Comparison of ENCODE assay signal across 1 cellular context in the genomic region with DNA sequence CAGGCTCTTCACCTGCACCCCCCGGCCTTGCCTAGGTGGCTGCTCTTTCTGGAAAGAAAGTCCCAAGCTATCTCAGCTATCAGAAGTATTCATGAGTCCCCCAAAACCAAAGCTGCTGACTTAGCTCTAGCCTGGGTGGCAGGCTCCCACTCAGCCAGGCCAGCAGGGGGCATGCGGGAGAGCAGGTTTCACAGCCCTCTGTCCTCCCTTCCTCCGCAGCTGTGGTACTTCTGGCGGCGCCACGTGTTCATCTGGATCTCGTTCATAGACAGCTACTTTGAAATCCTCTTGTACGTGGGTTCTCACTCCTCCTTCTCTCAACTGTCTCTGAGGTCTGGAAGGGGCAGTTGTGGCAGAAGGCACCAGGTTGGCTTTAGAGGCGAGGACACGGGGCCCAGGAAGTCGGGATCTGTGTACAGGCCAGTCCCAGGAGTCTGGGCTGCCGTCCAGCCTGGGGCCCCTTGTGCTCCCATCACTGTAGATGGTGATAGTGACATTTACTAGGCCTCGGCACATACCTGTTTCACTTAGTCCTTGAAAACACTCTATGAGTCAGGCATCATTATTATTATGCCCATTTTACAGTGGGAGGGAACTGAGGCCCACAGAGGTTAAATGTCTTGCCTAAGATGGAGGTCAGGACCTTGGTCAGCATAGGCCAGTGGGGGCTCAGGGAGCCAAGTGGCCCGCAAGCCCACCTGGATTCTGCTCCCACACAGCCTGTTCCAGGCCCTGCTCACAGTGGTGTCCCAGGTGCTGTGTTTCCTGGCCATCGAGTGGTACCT.
A peak's percentile ranks its signal among the peaks of the same experiment; 100 is the strongest.
TF ChIP-seq lines count a peak whose summit lies in the region.

No MANE protein-coding gene starts in this region.

TF ChIP-seq in K562, 482 proteins besides CTCF, POLR2A, EP300 and RAD21 (continued from another document):
- TF ChIP-seq, protein P1, sequence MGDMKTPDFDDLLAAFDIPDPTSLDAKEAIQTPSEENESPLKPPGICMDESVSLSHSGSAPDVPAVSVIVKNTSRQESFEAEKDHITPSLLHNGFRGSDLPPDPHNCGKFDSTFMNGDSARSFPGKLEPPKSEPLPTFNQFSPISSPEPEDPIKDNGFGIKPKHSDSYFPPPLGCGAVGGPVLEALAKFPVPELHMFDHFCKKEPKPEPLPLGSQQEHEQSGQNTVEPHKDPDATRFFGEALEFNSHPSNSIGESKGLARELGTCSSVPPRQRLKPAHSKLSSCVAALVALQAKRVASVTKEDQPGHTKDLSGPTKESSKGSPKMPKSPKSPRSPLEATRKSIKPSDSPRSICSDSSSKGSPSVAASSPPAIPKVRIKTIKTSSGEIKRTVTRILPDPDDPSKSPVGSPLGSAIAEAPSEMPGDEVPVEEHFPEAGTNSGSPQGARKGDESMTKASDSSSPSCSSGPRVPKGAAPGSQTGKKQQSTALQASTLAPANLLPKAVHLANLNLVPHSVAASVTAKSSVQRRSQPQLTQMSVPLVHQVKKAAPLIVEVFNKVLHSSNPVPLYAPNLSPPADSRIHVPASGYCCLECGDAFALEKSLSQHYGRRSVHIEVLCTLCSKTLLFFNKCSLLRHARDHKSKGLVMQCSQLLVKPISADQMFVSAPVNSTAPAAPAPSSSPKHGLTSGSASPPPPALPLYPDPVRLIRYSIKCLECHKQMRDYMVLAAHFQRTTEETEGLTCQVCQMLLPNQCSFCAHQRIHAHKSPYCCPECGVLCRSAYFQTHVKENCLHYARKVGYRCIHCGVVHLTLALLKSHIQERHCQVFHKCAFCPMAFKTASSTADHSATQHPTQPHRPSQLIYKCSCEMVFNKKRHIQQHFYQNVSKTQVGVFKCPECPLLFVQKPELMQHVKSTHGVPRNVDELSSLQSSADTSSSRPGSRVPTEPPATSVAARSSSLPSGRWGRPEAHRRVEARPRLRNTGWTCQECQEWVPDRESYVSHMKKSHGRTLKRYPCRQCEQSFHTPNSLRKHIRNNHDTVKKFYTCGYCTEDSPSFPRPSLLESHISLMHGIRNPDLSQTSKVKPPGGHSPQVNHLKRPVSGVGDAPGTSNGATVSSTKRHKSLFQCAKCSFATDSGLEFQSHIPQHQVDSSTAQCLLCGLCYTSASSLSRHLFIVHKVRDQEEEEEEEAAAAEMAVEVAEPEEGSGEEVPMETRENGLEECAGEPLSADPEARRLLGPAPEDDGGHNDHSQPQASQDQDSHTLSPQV (IDR thresholded peaks at IDR 0.05): peak; percentile 94
- TF ChIP-seq PYGO2 (tag; IDR thresholded peaks at IDR 0.05) (no peak), LARP7 (IDR thresholded peaks at IDR 0.05) (no peak), CXXC5 (CRISPR knock-in tag; IDR thresholded peaks at IDR 0.05) (0 out of 2 replicates have a peak, but pooled peaks have one; percentile 18), SREBF2 (CRISPR knock-in tag; IDR thresholded peaks at IDR 0.05) (no peak), POLR2G (IDR thresholded peaks at IDR 0.05; ENCODE audit: low read depth, low read length) (peak; percentile 27; the same call in 1 of the 2 replicates), PURB (CRISPR knock-in tag; IDR thresholded peaks at IDR 0.05; ENCODE audit: low read depth) (no peak), L3MBTL2 (IDR thresholded peaks at IDR 0.05) (peak; percentile 90), RBBP5 (IDR thresholded peaks at IDR 0.05; ENCODE audit: borderline replicate concordance, insufficient read depth, low read length, poor library complexity, severe bottlenecking) (no peak), SMC3 (conservative IDR thresholded peaks at IDR 0.05; ENCODE audit: insufficient read depth, low read depth, low read length) (peak; percentile 30; the same call in 1 of the 2 replicates), MYC (IDR thresholded peaks at IDR 0.05; ENCODE audit: low read depth, low read length) (peak; percentile 83), MYC (CRISPR knock-in tag; IDR thresholded peaks at IDR 0.05; ENCODE audit: borderline replicate concordance, low read depth) (no peak)
- TF ChIP-seq, protein P2, sequence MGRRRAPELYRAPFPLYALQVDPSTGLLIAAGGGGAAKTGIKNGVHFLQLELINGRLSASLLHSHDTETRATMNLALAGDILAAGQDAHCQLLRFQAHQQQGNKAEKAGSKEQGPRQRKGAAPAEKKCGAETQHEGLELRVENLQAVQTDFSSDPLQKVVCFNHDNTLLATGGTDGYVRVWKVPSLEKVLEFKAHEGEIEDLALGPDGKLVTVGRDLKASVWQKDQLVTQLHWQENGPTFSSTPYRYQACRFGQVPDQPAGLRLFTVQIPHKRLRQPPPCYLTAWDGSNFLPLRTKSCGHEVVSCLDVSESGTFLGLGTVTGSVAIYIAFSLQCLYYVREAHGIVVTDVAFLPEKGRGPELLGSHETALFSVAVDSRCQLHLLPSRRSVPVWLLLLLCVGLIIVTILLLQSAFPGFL (CRISPR knock-in tag; IDR thresholded peaks at IDR 0.05): no peak
- TF ChIP-seq, protein P3, sequence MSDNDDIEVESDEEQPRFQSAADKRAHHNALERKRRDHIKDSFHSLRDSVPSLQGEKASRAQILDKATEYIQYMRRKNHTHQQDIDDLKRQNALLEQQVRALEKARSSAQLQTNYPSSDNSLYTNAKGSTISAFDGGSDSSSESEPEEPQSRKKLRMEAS (CRISPR knock-in tag; IDR thresholded peaks at IDR 0.05): peak; percentile 92
- TF ChIP-seq, protein P4, sequence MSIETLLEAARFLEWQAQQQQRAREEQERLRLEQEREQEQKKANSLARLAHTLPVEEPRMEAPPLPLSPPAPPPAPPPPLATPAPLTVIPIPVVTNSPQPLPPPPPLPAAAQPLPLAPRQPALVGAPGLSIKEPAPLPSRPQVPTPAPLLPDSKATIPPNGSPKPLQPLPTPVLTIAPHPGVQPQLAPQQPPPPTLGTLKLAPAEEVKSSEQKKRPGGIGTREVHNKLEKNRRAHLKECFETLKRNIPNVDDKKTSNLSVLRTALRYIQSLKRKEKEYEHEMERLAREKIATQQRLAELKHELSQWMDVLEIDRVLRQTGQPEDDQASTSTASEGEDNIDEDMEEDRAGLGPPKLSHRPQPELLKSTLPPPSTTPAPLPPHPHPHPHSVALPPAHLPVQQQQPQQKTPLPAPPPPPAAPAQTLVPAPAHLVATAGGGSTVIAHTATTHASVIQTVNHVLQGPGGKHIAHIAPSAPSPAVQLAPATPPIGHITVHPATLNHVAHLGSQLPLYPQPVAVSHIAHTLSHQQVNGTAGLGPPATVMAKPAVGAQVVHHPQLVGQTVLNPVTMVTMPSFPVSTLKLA (conservative IDR thresholded peaks at IDR 0.05): peak; percentile 61 to 78; a peak in 3 of 4 replicates
- TF ChIP-seq, protein P5, sequence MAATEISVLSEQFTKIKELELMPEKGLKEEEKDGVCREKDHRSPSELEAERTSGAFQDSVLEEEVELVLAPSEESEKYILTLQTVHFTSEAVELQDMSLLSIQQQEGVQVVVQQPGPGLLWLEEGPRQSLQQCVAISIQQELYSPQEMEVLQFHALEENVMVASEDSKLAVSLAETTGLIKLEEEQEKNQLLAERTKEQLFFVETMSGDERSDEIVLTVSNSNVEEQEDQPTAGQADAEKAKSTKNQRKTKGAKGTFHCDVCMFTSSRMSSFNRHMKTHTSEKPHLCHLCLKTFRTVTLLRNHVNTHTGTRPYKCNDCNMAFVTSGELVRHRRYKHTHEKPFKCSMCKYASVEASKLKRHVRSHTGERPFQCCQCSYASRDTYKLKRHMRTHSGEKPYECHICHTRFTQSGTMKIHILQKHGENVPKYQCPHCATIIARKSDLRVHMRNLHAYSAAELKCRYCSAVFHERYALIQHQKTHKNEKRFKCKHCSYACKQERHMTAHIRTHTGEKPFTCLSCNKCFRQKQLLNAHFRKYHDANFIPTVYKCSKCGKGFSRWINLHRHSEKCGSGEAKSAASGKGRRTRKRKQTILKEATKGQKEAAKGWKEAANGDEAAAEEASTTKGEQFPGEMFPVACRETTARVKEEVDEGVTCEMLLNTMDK (IDR thresholded peaks at IDR 0.05; ENCODE audit: borderline replicate concordance, insufficient read depth, low read depth, low read length, poor library complexity, severe bottlenecking): peak; percentile 75
- TF ChIP-seq, protein P6, sequence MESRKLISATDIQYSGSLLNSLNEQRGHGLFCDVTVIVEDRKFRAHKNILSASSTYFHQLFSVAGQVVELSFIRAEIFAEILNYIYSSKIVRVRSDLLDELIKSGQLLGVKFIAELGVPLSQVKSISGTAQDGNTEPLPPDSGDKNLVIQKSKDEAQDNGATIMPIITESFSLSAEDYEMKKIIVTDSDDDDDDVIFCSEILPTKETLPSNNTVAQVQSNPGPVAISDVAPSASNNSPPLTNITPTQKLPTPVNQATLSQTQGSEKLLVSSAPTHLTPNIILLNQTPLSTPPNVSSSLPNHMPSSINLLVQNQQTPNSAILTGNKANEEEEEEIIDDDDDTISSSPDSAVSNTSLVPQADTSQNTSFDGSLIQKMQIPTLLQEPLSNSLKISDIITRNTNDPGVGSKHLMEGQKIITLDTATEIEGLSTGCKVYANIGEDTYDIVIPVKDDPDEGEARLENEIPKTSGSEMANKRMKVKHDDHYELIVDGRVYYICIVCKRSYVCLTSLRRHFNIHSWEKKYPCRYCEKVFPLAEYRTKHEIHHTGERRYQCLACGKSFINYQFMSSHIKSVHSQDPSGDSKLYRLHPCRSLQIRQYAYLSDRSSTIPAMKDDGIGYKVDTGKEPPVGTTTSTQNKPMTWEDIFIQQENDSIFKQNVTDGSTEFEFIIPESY (CRISPR knock-in tag; IDR thresholded peaks at IDR 0.05): 0 out of 2 replicates have a peak, but pooled peaks have one; percentile 27
- TF ChIP-seq, protein P7, sequence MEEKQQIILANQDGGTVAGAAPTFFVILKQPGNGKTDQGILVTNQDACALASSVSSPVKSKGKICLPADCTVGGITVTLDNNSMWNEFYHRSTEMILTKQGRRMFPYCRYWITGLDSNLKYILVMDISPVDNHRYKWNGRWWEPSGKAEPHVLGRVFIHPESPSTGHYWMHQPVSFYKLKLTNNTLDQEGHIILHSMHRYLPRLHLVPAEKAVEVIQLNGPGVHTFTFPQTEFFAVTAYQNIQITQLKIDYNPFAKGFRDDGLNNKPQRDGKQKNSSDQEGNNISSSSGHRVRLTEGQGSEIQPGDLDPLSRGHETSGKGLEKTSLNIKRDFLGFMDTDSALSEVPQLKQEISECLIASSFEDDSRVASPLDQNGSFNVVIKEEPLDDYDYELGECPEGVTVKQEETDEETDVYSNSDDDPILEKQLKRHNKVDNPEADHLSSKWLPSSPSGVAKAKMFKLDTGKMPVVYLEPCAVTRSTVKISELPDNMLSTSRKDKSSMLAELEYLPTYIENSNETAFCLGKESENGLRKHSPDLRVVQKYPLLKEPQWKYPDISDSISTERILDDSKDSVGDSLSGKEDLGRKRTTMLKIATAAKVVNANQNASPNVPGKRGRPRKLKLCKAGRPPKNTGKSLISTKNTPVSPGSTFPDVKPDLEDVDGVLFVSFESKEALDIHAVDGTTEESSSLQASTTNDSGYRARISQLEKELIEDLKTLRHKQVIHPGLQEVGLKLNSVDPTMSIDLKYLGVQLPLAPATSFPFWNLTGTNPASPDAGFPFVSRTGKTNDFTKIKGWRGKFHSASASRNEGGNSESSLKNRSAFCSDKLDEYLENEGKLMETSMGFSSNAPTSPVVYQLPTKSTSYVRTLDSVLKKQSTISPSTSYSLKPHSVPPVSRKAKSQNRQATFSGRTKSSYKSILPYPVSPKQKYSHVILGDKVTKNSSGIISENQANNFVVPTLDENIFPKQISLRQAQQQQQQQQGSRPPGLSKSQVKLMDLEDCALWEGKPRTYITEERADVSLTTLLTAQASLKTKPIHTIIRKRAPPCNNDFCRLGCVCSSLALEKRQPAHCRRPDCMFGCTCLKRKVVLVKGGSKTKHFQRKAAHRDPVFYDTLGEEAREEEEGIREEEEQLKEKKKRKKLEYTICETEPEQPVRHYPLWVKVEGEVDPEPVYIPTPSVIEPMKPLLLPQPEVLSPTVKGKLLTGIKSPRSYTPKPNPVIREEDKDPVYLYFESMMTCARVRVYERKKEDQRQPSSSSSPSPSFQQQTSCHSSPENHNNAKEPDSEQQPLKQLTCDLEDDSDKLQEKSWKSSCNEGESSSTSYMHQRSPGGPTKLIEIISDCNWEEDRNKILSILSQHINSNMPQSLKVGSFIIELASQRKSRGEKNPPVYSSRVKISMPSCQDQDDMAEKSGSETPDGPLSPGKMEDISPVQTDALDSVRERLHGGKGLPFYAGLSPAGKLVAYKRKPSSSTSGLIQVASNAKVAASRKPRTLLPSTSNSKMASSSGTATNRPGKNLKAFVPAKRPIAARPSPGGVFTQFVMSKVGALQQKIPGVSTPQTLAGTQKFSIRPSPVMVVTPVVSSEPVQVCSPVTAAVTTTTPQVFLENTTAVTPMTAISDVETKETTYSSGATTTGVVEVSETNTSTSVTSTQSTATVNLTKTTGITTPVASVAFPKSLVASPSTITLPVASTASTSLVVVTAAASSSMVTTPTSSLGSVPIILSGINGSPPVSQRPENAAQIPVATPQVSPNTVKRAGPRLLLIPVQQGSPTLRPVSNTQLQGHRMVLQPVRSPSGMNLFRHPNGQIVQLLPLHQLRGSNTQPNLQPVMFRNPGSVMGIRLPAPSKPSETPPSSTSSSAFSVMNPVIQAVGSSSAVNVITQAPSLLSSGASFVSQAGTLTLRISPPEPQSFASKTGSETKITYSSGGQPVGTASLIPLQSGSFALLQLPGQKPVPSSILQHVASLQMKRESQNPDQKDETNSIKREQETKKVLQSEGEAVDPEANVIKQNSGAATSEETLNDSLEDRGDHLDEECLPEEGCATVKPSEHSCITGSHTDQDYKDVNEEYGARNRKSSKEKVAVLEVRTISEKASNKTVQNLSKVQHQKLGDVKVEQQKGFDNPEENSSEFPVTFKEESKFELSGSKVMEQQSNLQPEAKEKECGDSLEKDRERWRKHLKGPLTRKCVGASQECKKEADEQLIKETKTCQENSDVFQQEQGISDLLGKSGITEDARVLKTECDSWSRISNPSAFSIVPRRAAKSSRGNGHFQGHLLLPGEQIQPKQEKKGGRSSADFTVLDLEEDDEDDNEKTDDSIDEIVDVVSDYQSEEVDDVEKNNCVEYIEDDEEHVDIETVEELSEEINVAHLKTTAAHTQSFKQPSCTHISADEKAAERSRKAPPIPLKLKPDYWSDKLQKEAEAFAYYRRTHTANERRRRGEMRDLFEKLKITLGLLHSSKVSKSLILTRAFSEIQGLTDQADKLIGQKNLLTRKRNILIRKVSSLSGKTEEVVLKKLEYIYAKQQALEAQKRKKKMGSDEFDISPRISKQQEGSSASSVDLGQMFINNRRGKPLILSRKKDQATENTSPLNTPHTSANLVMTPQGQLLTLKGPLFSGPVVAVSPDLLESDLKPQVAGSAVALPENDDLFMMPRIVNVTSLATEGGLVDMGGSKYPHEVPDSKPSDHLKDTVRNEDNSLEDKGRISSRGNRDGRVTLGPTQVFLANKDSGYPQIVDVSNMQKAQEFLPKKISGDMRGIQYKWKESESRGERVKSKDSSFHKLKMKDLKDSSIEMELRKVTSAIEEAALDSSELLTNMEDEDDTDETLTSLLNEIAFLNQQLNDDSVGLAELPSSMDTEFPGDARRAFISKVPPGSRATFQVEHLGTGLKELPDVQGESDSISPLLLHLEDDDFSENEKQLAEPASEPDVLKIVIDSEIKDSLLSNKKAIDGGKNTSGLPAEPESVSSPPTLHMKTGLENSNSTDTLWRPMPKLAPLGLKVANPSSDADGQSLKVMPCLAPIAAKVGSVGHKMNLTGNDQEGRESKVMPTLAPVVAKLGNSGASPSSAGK (IDR thresholded peaks at IDR 0.05): peak; percentile 89
